ENCODE assay signal across 1 cellular context in the genomic region with DNA sequence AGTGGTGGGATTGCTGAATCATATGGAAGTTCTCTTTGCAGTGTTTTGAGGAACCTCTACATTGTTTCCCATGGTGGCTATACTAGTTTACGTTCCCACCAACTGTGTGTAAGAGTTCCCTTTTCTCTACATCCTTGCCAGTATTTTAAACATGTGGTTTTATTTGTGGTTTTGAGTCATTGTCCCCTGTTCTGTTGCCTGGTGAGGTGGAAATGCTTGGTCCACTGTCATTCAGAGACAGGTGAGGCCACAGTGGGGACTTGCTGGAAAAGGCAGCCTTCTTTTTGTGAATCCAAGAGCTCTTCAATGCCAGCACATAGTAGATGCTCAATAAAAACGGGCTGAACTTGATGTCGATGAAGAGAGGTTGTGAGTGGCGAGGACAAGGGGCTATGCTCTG.
A peak's percentile ranks its signal among the peaks of the same experiment; 100 is the strongest.
TF ChIP-seq lines count a peak whose summit lies in the region.

No MANE protein-coding gene starts in this region.

TF ChIP-seq in GM12878, 131 proteins besides CTCF, POLR2A, EP300 and RAD21 (continued from another document):
- TF ChIP-seq, protein P1, sequence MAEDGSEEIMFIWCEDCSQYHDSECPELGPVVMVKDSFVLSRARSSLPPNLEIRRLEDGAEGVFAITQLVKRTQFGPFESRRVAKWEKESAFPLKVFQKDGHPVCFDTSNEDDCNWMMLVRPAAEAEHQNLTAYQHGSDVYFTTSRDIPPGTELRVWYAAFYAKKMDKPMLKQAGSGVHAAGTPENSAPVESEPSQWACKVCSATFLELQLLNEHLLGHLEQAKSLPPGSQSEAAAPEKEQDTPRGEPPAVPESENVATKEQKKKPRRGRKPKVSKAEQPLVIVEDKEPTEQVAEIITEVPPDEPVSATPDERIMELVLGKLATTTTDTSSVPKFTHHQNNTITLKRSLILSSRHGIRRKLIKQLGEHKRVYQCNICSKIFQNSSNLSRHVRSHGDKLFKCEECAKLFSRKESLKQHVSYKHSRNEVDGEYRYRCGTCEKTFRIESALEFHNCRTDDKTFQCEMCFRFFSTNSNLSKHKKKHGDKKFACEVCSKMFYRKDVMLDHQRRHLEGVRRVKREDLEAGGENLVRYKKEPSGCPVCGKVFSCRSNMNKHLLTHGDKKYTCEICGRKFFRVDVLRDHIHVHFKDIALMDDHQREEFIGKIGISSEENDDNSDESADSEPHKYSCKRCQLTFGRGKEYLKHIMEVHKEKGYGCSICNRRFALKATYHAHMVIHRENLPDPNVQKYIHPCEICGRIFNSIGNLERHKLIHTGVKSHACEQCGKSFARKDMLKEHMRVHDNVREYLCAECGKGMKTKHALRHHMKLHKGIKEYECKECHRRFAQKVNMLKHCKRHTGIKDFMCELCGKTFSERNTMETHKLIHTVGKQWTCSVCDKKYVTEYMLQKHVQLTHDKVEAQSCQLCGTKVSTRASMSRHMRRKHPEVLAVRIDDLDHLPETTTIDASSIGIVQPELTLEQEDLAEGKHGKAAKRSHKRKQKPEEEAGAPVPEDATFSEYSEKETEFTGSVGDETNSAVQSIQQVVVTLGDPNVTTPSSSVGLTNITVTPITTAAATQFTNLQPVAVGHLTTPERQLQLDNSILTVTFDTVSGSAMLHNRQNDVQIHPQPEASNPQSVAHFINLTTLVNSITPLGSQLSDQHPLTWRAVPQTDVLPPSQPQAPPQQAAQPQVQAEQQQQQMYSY (CRISPR knock-in tag; IDR thresholded peaks at IDR 0.05): no peak
- TF ChIP-seq, protein P2, sequence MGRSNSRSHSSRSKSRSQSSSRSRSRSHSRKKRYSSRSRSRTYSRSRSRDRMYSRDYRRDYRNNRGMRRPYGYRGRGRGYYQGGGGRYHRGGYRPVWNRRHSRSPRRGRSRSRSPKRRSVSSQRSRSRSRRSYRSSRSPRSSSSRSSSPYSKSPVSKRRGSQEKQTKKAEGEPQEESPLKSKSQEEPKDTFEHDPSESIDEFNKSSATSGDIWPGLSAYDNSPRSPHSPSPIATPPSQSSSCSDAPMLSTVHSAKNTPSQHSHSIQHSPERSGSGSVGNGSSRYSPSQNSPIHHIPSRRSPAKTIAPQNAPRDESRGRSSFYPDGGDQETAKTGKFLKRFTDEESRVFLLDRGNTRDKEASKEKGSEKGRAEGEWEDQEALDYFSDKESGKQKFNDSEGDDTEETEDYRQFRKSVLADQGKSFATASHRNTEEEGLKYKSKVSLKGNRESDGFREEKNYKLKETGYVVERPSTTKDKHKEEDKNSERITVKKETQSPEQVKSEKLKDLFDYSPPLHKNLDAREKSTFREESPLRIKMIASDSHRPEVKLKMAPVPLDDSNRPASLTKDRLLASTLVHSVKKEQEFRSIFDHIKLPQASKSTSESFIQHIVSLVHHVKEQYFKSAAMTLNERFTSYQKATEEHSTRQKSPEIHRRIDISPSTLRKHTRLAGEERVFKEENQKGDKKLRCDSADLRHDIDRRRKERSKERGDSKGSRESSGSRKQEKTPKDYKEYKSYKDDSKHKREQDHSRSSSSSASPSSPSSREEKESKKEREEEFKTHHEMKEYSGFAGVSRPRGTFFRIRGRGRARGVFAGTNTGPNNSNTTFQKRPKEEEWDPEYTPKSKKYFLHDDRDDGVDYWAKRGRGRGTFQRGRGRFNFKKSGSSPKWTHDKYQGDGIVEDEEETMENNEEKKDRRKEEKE (IDR thresholded peaks at IDR 0.05): no peak
- TF ChIP-seq MYC (IDR thresholded peaks at IDR 0.05; ENCODE audit: insufficient read depth, insufficient read length, insufficient replicate concordance, low read length, severe bottlenecking): no peak
- TF ChIP-seq, protein P3, sequence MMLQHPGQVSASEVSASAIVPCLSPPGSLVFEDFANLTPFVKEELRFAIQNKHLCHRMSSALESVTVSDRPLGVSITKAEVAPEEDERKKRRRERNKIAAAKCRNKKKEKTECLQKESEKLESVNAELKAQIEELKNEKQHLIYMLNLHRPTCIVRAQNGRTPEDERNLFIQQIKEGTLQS (IDR thresholded peaks at IDR 0.05; ENCODE audit: borderline replicate concordance, extremely low read depth, low read depth, low read length): no peak
- TF ChIP-seq TCF12 (IDR thresholded peaks at IDR 0.05; ENCODE audit: low read depth, low read length): no peak
- no peak for TF ChIP-seq MTA3 (IDR thresholded peaks at IDR 0.05; ENCODE audit: borderline replicate concordance, low read length)
- TF ChIP-seq, protein P4, sequence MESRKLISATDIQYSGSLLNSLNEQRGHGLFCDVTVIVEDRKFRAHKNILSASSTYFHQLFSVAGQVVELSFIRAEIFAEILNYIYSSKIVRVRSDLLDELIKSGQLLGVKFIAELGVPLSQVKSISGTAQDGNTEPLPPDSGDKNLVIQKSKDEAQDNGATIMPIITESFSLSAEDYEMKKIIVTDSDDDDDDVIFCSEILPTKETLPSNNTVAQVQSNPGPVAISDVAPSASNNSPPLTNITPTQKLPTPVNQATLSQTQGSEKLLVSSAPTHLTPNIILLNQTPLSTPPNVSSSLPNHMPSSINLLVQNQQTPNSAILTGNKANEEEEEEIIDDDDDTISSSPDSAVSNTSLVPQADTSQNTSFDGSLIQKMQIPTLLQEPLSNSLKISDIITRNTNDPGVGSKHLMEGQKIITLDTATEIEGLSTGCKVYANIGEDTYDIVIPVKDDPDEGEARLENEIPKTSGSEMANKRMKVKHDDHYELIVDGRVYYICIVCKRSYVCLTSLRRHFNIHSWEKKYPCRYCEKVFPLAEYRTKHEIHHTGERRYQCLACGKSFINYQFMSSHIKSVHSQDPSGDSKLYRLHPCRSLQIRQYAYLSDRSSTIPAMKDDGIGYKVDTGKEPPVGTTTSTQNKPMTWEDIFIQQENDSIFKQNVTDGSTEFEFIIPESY (IDR thresholded peaks at IDR 0.05): no peak
- no peak for TF ChIP-seq HDGF (IDR thresholded peaks at IDR 0.05)
- TF ChIP-seq, protein P5, sequence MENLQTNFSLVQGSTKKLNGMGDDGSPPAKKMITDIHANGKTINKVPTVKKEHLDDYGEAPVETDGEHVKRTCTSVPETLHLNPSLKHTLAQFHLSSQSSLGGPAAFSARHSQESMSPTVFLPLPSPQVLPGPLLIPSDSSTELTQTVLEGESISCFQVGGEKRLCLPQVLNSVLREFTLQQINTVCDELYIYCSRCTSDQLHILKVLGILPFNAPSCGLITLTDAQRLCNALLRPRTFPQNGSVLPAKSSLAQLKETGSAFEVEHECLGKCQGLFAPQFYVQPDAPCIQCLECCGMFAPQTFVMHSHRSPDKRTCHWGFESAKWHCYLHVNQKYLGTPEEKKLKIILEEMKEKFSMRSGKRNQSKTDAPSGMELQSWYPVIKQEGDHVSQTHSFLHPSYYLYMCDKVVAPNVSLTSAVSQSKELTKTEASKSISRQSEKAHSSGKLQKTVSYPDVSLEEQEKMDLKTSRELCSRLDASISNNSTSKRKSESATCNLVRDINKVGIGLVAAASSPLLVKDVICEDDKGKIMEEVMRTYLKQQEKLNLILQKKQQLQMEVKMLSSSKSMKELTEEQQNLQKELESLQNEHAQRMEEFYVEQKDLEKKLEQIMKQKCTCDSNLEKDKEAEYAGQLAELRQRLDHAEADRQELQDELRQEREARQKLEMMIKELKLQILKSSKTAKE (IDR thresholded peaks at IDR 0.05; ENCODE audit: low read depth, poor library complexity, severe bottlenecking): no peak
- peak; percentile 40; the same call in 1 of the 2 replicates for TF ChIP-seq NFIC (IDR thresholded peaks at IDR 0.05; ENCODE audit: low read depth, low read length)
- TF ChIP-seq JUND (IDR thresholded peaks at IDR 0.05; ENCODE audit: low read depth, low read length): no peak
- 0 out of 2 replicates have a peak, but pooled peaks have one; percentile 61 for TF ChIP-seq CBFB (IDR thresholded peaks at IDR 0.05; ENCODE audit: low read depth)
- peak; percentile 92 for TF ChIP-seq RUNX3 (IDR thresholded peaks at IDR 0.05; ENCODE audit: low read length)
- TF ChIP-seq NFXL1 (IDR thresholded peaks at IDR 0.05; ENCODE audit: borderline replicate concordance): no peak
- no peak for TF ChIP-seq BACH1 (IDR thresholded peaks at IDR 0.05; ENCODE audit: borderline replicate concordance)
- no peak for TF ChIP-seq RELA (IDR thresholded peaks at IDR 0.05; ENCODE audit: borderline replicate concordance, partially characterized antibody)
- no peak for TF ChIP-seq NRF1 (conservative IDR thresholded peaks at IDR 0.05; ENCODE audit: low read depth, low read length)
- no peak for TF ChIP-seq BMI1 (IDR thresholded peaks at IDR 0.05; ENCODE audit: borderline replicate concordance)
- TF ChIP-seq, protein P6, sequence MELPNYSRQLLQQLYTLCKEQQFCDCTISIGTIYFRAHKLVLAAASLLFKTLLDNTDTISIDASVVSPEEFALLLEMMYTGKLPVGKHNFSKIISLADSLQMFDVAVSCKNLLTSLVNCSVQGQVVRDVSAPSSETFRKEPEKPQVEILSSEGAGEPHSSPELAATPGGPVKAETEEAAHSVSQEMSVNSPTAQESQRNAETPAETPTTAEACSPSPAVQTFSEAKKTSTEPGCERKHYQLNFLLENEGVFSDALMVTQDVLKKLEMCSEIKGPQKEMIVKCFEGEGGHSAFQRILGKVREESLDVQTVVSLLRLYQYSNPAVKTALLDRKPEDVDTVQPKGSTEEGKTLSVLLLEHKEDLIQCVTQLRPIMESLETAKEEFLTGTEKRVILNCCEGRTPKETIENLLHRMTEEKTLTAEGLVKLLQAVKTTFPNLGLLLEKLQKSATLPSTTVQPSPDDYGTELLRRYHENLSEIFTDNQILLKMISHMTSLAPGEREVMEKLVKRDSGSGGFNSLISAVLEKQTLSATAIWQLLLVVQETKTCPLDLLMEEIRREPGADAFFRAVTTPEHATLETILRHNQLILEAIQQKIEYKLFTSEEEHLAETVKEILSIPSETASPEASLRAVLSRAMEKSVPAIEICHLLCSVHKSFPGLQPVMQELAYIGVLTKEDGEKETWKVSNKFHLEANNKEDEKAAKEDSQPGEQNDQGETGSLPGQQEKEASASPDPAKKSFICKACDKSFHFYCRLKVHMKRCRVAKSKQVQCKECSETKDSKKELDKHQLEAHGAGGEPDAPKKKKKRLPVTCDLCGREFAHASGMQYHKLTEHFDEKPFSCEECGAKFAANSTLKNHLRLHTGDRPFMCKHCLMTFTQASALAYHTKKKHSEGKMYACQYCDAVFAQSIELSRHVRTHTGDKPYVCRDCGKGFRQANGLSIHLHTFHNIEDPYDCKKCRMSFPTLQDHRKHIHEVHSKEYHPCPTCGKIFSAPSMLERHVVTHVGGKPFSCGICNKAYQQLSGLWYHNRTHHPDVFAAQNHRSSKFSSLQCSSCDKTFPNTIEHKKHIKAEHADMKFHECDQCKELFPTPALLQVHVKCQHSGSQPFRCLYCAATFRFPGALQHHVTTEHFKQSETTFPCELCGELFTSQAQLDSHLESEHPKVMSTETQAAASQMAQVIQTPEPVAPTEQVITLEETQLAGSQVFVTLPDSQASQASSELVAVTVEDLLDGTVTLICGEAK (IDR thresholded peaks at IDR 0.05; ENCODE audit: borderline replicate concordance): no peak
- peak; percentile 26; the same call in 1 of the 2 replicates for TF ChIP-seq JUNB (IDR thresholded peaks at IDR 0.05)
- peak; percentile 35; the same call in 1 of the 2 replicates for TF ChIP-seq EED (IDR thresholded peaks at IDR 0.05; ENCODE audit: low read depth)
- TF ChIP-seq, protein P7, sequence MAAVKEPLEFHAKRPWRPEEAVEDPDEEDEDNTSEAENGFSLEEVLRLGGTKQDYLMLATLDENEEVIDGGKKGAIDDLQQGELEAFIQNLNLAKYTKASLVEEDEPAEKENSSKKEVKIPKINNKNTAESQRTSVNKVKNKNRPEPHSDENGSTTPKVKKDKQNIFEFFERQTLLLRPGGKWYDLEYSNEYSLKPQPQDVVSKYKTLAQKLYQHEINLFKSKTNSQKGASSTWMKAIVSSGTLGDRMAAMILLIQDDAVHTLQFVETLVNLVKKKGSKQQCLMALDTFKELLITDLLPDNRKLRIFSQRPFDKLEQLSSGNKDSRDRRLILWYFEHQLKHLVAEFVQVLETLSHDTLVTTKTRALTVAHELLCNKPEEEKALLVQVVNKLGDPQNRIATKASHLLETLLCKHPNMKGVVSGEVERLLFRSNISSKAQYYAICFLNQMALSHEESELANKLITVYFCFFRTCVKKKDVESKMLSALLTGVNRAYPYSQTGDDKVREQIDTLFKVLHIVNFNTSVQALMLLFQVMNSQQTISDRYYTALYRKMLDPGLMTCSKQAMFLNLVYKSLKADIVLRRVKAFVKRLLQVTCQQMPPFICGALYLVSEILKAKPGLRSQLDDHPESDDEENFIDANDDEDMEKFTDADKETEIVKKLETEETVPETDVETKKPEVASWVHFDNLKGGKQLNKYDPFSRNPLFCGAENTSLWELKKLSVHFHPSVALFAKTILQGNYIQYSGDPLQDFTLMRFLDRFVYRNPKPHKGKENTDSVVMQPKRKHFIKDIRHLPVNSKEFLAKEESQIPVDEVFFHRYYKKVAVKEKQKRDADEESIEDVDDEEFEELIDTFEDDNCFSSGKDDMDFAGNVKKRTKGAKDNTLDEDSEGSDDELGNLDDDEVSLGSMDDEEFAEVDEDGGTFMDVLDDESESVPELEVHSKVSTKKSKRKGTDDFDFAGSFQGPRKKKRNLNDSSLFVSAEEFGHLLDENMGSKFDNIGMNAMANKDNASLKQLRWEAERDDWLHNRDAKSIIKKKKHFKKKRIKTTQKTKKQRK (IDR thresholded peaks at IDR 0.05; ENCODE audit: low read depth, low read length): no peak
- TF ChIP-seq RBBP5 (conservative IDR thresholded peaks at IDR 0.05): no peak
- TF ChIP-seq SMARCA5 (IDR thresholded peaks at IDR 0.05): no peak
- TF ChIP-seq SRF (IDR thresholded peaks at IDR 0.05; ENCODE audit: low read depth in 2 of 2, low read length in 2 of 2): no peak
- no peak for TF ChIP-seq MEF2B (IDR thresholded peaks at IDR 0.05; ENCODE audit: partially characterized antibody, poor library complexity, severe bottlenecking)
- TF ChIP-seq NR2C1 (IDR thresholded peaks at IDR 0.05): no peak
